25 cellular contexts compared by ENCODE assay signal in genomic region chr7:129101746-129102145, GRCh38. TPM values are rescaled to one million over a fixed set of nuclear protein-coding genes. Genes with fewer than 3 reads are reported as not detected.
A peak's percentile ranks its signal among the peaks of the same experiment; 100 is the strongest.
DNase-seq lines count a peak whose midpoint lies in the region; ATAC-seq, FAIRE-seq and TF ChIP-seq lines count a peak whose summit lies in the region.
"Had no signal": no experiment of that assay in that cellular context is flagged by ENCODE, and none has a peak within 500 bp of the region (broad histone marks: within the 10 kb centered on the region; RNA-seq: fewer than 3 reads in every experiment).

No MANE protein-coding gene starts in this region.

- peak overlapping the region; percentile 68 for H3K27ac ChIP-seq in BLaER1
- peak overlapping the region in 3 of 4 donors; percentile 47 to 83 (median 82) for H3K27ac ChIP-seq in pancreas
- H3K27ac ChIP-seq: gastroesophageal sphincter, PC-9 had no signal

- CTCF ChIA-PET in activated CD4-positive, alpha-beta memory T cell treated with anti-CD3 and anti-CD28 coated beads, Interleukin-2, amount 10 ng/mL, durations not matched to agents 7 days and 5 days (lab: Charles Lee): interaction anchor here (1.0 to 3.9 kb wide), 3 partner anchors 10 to 62 kb away, joined by 3 to 20 read pairs (median 3); no protein-coding TSS in a partner anchor

- no peak overlapping the region for H3K27ac Mint-ChIP-seq in activated CD4-positive, alpha-beta memory T cell treated with anti-CD3 and anti-CD28 coated beads, Interleukin-2, amount 10 ng/mL, durations not matched to agents 7 days and 5 days
- H3K27ac Mint-ChIP-seq: activated CD4-positive, alpha-beta T cell treated with anti-CD3 and anti-CD28 coated beads for 36 hours; activated T-helper 1 cell treated with anti-CD3 and anti-CD28 coated beads, Interleukin-12 subunit alpha, Interleukin-12 subunit beta, Interleukin-2, Interleukin-4 antibody, amounts not matched to agents 30 ng/mL and 10 ng/mL and 1 ng/mL, durations not matched to agents 14 hours and 24 hours and 36 hours; CD4-positive, CD25-positive, alpha-beta regulatory T cell had no signal

- intact Hi-C loops in pancreas (cut with DNase I): no loop called here

- WGBS in pancreas, 2 donors: 88 to 91% methylated on average over 6 of the region's 6 CpGs

- no peaks in the 10 kb centered on the region for H3K36me3 ChIP-seq in BLaER1
- H3K36me3 ChIP-seq in pancreas: no peaks in the 10 kb centered on the region
- H3K36me3 ChIP-seq: gastroesophageal sphincter had no signal

- peaks cover 5% of the 10 kb centered on the region for H3K27me3 Mint-ChIP-seq in activated CD4-positive, alpha-beta memory T cell treated with anti-CD3 and anti-CD28 coated beads, Interleukin-2, amount 10 ng/mL, durations not matched to agents 7 days and 5 days
- H3K27me3 Mint-ChIP-seq: activated CD4-positive, alpha-beta T cell treated with anti-CD3 and anti-CD28 coated beads for 36 hours; type B pancreatic cell had no signal

- no peak for ATAC-seq in pancreas
- ATAC-seq: activated CD4-positive, alpha-beta T cell treated with anti-CD3 and anti-CD28 coated beads for 36 hours; gastroesophageal sphincter; K562 had no signal

- H4K20me1 ChIP-seq in BLaER1: no peaks in the 10 kb centered on the region

- FAIRE-seq in pancreas (lab: Jason Lieb, UNC): no peak
- FAIRE-seq: K562, TTC549 had no signal

- no peaks in the 10 kb centered on the region for H3K4me1 Mint-ChIP-seq in activated CD4-positive, alpha-beta memory T cell treated with anti-CD3 and anti-CD28 coated beads, Interleukin-2, amount 10 ng/mL, durations not matched to agents 7 days and 5 days
- H3K4me1 Mint-ChIP-seq: activated CD4-positive, alpha-beta T cell treated with anti-CD3 and anti-CD28 coated beads for 36 hours; CD4-positive, CD25-positive, alpha-beta regulatory T cell had no signal

- H3K4me3 ChIP-seq in BLaER1: peak overlapping the region; percentile 34; the same call in 1 of the 2 replicates
- H3K4me3 ChIP-seq in pancreas: no peak overlapping the region
- H3K4me3 ChIP-seq: gastroesophageal sphincter, K562, PC-9 had no signal

- DNase-seq in NCI-H2171 treated with DMSO at 0.1 percent for 48 hours (lab: John Stamatoyannopoulos, UW) (peak; percentile 16), glomerular visceral epithelial cell (ENCODE audit: extremely low spot score) (peak; percentile 26), pancreas (no peak), Kasumi-1 (lab: John Stamatoyannopoulos, UW) (no peak), DMS53 treated with DMSO at 0.1 percent for 48 hours (lab: John Stamatoyannopoulos, UW; ENCODE audit: unreplicated experiment) (no peak), NCI-H1092 (lab: John Stamatoyannopoulos, UW) (no peak)
- no peak for DNase-seq in activated CD4-positive, alpha-beta memory T cell treated with anti-CD3 and anti-CD28 coated beads, Interleukin-2, amount 10 ng/mL, durations not matched to agents 7 days and 5 days
- DNase-seq: activated CD4-positive, alpha-beta T cell treated with anti-CD3 and anti-CD28 coated beads for 36 hours; activated naive CD4-positive, alpha-beta T cell treated with anti-CD3 and anti-CD28 coated beads, Interleukin-2, amount 50 U/mL, for 16 hours; anterior cingulate cortex; CD4-positive, CD25-positive, alpha-beta regulatory T cell; central memory CD4-positive, alpha-beta T cell; DMS 273 treated with DMSO at 0.1 percent for 48 hours; NCI-H1694 treated with DMSO at 0.1 percent for 48 hours; NCI-H2227 treated with DMSO at 0.1 percent for 48 hours; NCI-H82; nucleus accumbens; PC-9; SHP77 treated with DMSO at 0.1 percent for 48 hours had no signal

- H3K27me3 ChIP-seq in BLaER1 (no peaks in the 10 kb centered on the region), pancreas (no peaks in the 10 kb centered on the region)
- H3K27me3 ChIP-seq: gastroesophageal sphincter had no signal

- no peaks in the 10 kb centered on the region for H3K9me3 Mint-ChIP-seq in activated CD4-positive, alpha-beta memory T cell treated with anti-CD3 and anti-CD28 coated beads, Interleukin-2, amount 10 ng/mL, durations not matched to agents 7 days and 5 days
- H3K9me3 Mint-ChIP-seq: activated T-helper 1 cell treated with anti-CD3 and anti-CD28 coated beads, Interleukin-12 subunit alpha, Interleukin-12 subunit beta, Interleukin-2, Interleukin-4 antibody, amounts not matched to agents 30 ng/mL and 10 ng/mL and 1 ng/mL, durations not matched to agents 14 hours and 24 hours and 36 hours; CD4-positive, CD25-positive, alpha-beta regulatory T cell; type B pancreatic cell had no signal

- TF ChIP-seq CTCF in pancreas (IDR thresholded peaks at IDR 0.05): no peak

- no peak overlapping the region for H3K4me3 Mint-ChIP-seq in activated CD4-positive, alpha-beta memory T cell treated with anti-CD3 and anti-CD28 coated beads, Interleukin-2, amount 10 ng/mL, durations not matched to agents 7 days and 5 days
- H3K4me3 Mint-ChIP-seq: activated CD4-positive, alpha-beta T cell treated with anti-CD3 and anti-CD28 coated beads for 36 hours; activated T-helper 1 cell treated with anti-CD3 and anti-CD28 coated beads, Interleukin-12 subunit alpha, Interleukin-12 subunit beta, Interleukin-2, Interleukin-4 antibody, amounts not matched to agents 30 ng/mL and 10 ng/mL and 1 ng/mL, durations not matched to agents 14 hours and 24 hours and 36 hours had no signal

- POLR2A ChIA-PET in activated CD4-positive, alpha-beta memory T cell treated with anti-CD3 and anti-CD28 coated beads, Interleukin-2, amount 10 ng/mL, durations not matched to agents 7 days and 5 days (lab: Charles Lee): no interaction called here

- no peak overlapping the region for H3K9ac ChIP-seq in BLaER1

- H3K4me2 ChIP-seq in BLaER1: peak overlapping the region; percentile 85
- H3K4me2 ChIP-seq: PC-9 had no signal

- no peaks in the 10 kb centered on the region for H3K9me3 ChIP-seq in BLaER1
- no peaks in the 10 kb centered on the region for H3K9me3 ChIP-seq in pancreas
- H3K9me3 ChIP-seq: gastroesophageal sphincter had no signal

- H3K36me3 Mint-ChIP-seq in activated CD4-positive, alpha-beta memory T cell treated with anti-CD3 and anti-CD28 coated beads, Interleukin-2, amount 10 ng/mL, durations not matched to agents 7 days and 5 days (ENCODE audit: low read depth): no peaks in the 10 kb centered on the region
- H3K36me3 Mint-ChIP-seq: CD4-positive, CD25-positive, alpha-beta regulatory T cell; type B pancreatic cell had no signal

- H3K4me1 ChIP-seq in BLaER1 (peaks cover 60% of the 10 kb centered on the region), pancreas (peaks cover 27 to 37% (median 34%) of the 10 kb centered on the region in 3 donors)
- H3K4me1 ChIP-seq: gastroesophageal sphincter had no signal

RNA-seq across cellular contexts. Expression of gene TSPAN33, which starts 42.8 kb away (rescaled TPM):
- total RNA-seq in pancreas: 10 to 100 TPM in 5 of 6 donors, 1 to 10 TPM in 1; 6.9 to 37.9 (median 18.0) TPM
- 10 to 100 TPM; 11.2 to 14.2 TPM for polyA plus RNA-seq in pancreas
- total RNA-seq in activated CD4-positive, alpha-beta memory T cell treated with anti-CD3 and anti-CD28 coated beads, Interleukin-2, amount 10 ng/mL, durations not matched to agents 7 days and 5 days: under 1 TPM; 0.48 to 0.86 TPM

RNA-seq across cellular contexts. Expression of gene TNPO3, which starts 46.8 kb away (rescaled TPM):
- total RNA-seq in pancreas: 10 to 100 TPM; 11.9 to 20.7 (median 15.1) TPM
- polyA plus RNA-seq in pancreas: 1 to 10 TPM; 6.5 to 9.2 TPM
- total RNA-seq in activated CD4-positive, alpha-beta memory T cell treated with anti-CD3 and anti-CD28 coated beads, Interleukin-2, amount 10 ng/mL, durations not matched to agents 7 days and 5 days: 10 to 100 TPM; 42.7 to 44.4 TPM

Comparison
In these comparisons a context has a peak if more than half of its experiments do, and no peak if none do; other contexts are left out.
1. DNase-seq: peak in NCI-H2171 treated with DMSO at 0.1 percent for 48 hours (single experiment) and glomerular visceral epithelial cell (single experiment); none in pancreas (0 of 6), activated CD4-positive, alpha-beta memory T cell treated with anti-CD3 and anti-CD28 coated beads, Interleukin-2, amount 10 ng/mL, durations not matched to agents 7 days and 5 days (single experiment), Kasumi-1 (0 of 2), DMS53 treated with DMSO at 0.1 percent for 48 hours (single experiment) and NCI-H1092 (single experiment).
2. RNA of gene TSPAN33, which starts 42.8 kb away (total RNA-seq): 6.9 to 37.9 TPM in pancreas; 0.48 to 0.86 TPM in activated CD4-positive, alpha-beta memory T cell treated with anti-CD3 and anti-CD28 coated beads, Interleukin-2, amount 10 ng/mL, durations not matched to agents 7 days and 5 days; every median in the first group is over 4 times any median in the second.